14 cellular contexts compared by ENCODE assay signal in genomic region chr1:234921266-234922062, GRCh38.
A peak's percentile ranks its signal among the peaks of the same experiment; 100 is the strongest.
DNase-seq lines count a peak whose midpoint lies in the region; ATAC-seq and TF ChIP-seq lines count a peak whose summit lies in the region.
"Had no signal": no experiment of that assay in that cellular context is flagged by ENCODE, and none has a peak within 500 bp of the region (broad histone marks: within the 10 kb centered on the region; RNA-seq: fewer than 3 reads in every experiment).

No MANE protein-coding gene starts in this region.

- H2BK12ac ChIP-seq in trophoblast cell (ENCODE audit: low read length) = peak overlapping the region; percentile 53

- H3K79me1 ChIP-seq in trophoblast cell (ENCODE audit: low read length) = peaks cover 16% of the 10 kb centered on the region

- H2BK5ac ChIP-seq in trophoblast cell (ENCODE audit: low read depth, low read length, poor library complexity) = no peak overlapping the region

- peak overlapping the region; percentile 25 for H4K91ac ChIP-seq in trophoblast cell (ENCODE audit: low read depth, low read length)

- H3K14ac ChIP-seq in trophoblast cell (ENCODE audit: low read length) = peak overlapping the region; percentile 34

- H3K36me3 Mint-ChIP-seq in activated naive CD4-positive, alpha-beta T cell treated with anti-CD3 and anti-CD28 coated beads, Interleukin-2, amount 10 ng/mL, durations not matched to agents 7 days and 5 days = no peaks in the 10 kb centered on the region
- no peaks in the 10 kb centered on the region for H3K36me3 Mint-ChIP-seq in immature natural killer cell

- H3K9me3 ChIP-seq in left ventricle myocardium inferior (replicated peaks) (peaks cover 7% of the 10 kb centered on the region), trophoblast cell (ENCODE audit: insufficient read depth, low read depth, low read length) (peaks cover 2% of the 10 kb centered on the region)
- H3K9me3 ChIP-seq: neutrophil, suprapubic skin had no signal

- H3K27ac Mint-ChIP-seq in activated naive CD4-positive, alpha-beta T cell treated with anti-CD3 and anti-CD28 coated beads, Interleukin-2, amount 10 ng/mL, durations not matched to agents 7 days and 5 days = no peak overlapping the region
- peak overlapping the region in 3 of 6 donors; percentile 16 to 46 (median 41) for H3K27ac Mint-ChIP-seq in immature natural killer cell
- H3K27ac Mint-ChIP-seq: activated CD4-positive, alpha-beta memory T cell treated with anti-CD3 and anti-CD28 coated beads for 36 hours; activated naive CD4-positive, alpha-beta T cell treated with anti-CD3 and anti-CD28 coated beads for 36 hours had no signal

- H3K4me1 Mint-ChIP-seq in activated naive CD4-positive, alpha-beta T cell treated with anti-CD3 and anti-CD28 coated beads, Interleukin-2, amount 10 ng/mL, durations not matched to agents 7 days and 5 days = peaks cover 15% of the 10 kb centered on the region
- H3K4me1 Mint-ChIP-seq in immature natural killer cell = peaks cover 27 to 32% of the 10 kb centered on the region in 2 donors

- H3K36me3 ChIP-seq in left ventricle myocardium inferior (no peaks in the 10 kb centered on the region), trophoblast cell (ENCODE audit: control insufficient read depth in 1 of 2, insufficient read depth in 2 of 2, low read length in 2 of 2) (no peaks in the 10 kb centered on the region)
- H3K36me3 ChIP-seq: neutrophil, suprapubic skin had no signal

- no peak overlapping the region for H3K18ac ChIP-seq in trophoblast cell (ENCODE audit: low read length)

- H3K27me3 ChIP-seq in left ventricle myocardium inferior (ENCODE audit: low read depth) = no peaks in the 10 kb centered on the region
- H3K27me3 ChIP-seq in trophoblast cell (ENCODE audit: insufficient read depth, low read length) = no peaks in the 10 kb centered on the region
- H3K27me3 ChIP-seq: neutrophil, suprapubic skin had no signal

- no peak overlapping the region for H2BK120ac ChIP-seq in trophoblast cell (ENCODE audit: insufficient read depth, low read length, poor library complexity)

- CTCF ChIA-PET in activated naive CD4-positive, alpha-beta T cell treated with anti-CD3 and anti-CD28 coated beads, Interleukin-2, amount 10 ng/mL, durations not matched to agents 7 days and 5 days (lab: Charles Lee) = interaction anchor here (0.9 kb wide), 1 partner anchor 22 kb away, joined by 3 read pairs; no protein-coding TSS in a partner anchor

- no peak overlapping the region for H2AFZ ChIP-seq in trophoblast cell (ENCODE audit: insufficient read depth, low read length, poor library complexity)

- peak overlapping the region; percentile 97 for H3K27ac ChIP-seq in left ventricle myocardium inferior (replicated peaks)
- H3K27ac ChIP-seq in trophoblast cell (ENCODE audit: low read depth, low read length) = peak overlapping the region; percentile 41
- H3K27ac ChIP-seq: neutrophil, suprapubic skin had no signal

- no peak overlapping the region for H3K4me3 Mint-ChIP-seq in activated naive CD4-positive, alpha-beta T cell treated with anti-CD3 and anti-CD28 coated beads, Interleukin-2, amount 10 ng/mL, durations not matched to agents 7 days and 5 days
- H3K4me3 Mint-ChIP-seq in immature natural killer cell = no peak overlapping the region
- H3K4me3 Mint-ChIP-seq: activated CD4-positive, alpha-beta memory T cell treated with anti-CD3 and anti-CD28 coated beads for 36 hours; activated naive CD4-positive, alpha-beta T cell treated with anti-CD3 and anti-CD28 coated beads for 36 hours had no signal

- H3K9ac ChIP-seq in trophoblast cell (ENCODE audit: low read length) = no peak overlapping the region

- intact Hi-C loops in left ventricle myocardium inferior (cut with micrococcal nuclease) = no loop called here

- no peaks in the 10 kb centered on the region for H3K27me3 Mint-ChIP-seq in activated naive CD4-positive, alpha-beta T cell treated with anti-CD3 and anti-CD28 coated beads, Interleukin-2, amount 10 ng/mL, durations not matched to agents 7 days and 5 days
- peaks cover 7 to 18% (median 8%) of the 10 kb centered on the region in 3 donors for H3K27me3 Mint-ChIP-seq in immature natural killer cell (ENCODE audit: low read depth in 3 of 3)
- H3K27me3 Mint-ChIP-seq: activated CD4-positive, alpha-beta memory T cell treated with anti-CD3 and anti-CD28 coated beads for 36 hours had no signal

- TF ChIP-seq CTCF in left ventricle myocardium inferior (IDR thresholded peaks at IDR 0.05; ENCODE audit: borderline replicate concordance) = no peak

- H4K12ac ChIP-seq in trophoblast cell (ENCODE audit: low read depth, low read length) = no peak overlapping the region

- H4K8ac ChIP-seq in trophoblast cell (ENCODE audit: low read depth, low read length) = no peak overlapping the region

- H3K4ac ChIP-seq in trophoblast cell (ENCODE audit: low read depth, low read length) = no peak overlapping the region

- peaks cover 9% of the 10 kb centered on the region for H3K9me3 Mint-ChIP-seq in activated naive CD4-positive, alpha-beta T cell treated with anti-CD3 and anti-CD28 coated beads, Interleukin-2, amount 10 ng/mL, durations not matched to agents 7 days and 5 days
- H3K9me3 Mint-ChIP-seq in immature natural killer cell = no peaks in the 10 kb centered on the region
- H3K9me3 Mint-ChIP-seq: activated naive CD4-positive, alpha-beta T cell treated with anti-CD3 and anti-CD28 coated beads for 36 hours had no signal

- H3K4me1 ChIP-seq in left ventricle myocardium inferior = peaks cover 74% of the 10 kb centered on the region
- H3K4me1 ChIP-seq in trophoblast cell (ENCODE audit: control insufficient read depth in 1 of 2, insufficient read depth in 2 of 2, low read length in 2 of 2) = peaks cover 17 to 36% of the 10 kb centered on the region in 2 experiments

- DNase-seq in AG08396 (ENCODE audit: low spot score) = peak; percentile 53
- peak; percentile 65 for DNase-seq in astrocyte of the hippocampus (ENCODE audit: low read depth, low spot score)
- no peak for DNase-seq in left ventricle myocardium inferior
- peak; percentile 14 to 27 for DNase-seq in trophoblast cell
- no peak for DNase-seq in activated CD4-positive, alpha-beta T cell treated with anti-CD3 and anti-CD28 coated beads for 48 hours
- DNase-seq in activated naive CD4-positive, alpha-beta T cell treated with anti-CD3 and anti-CD28 coated beads, Interleukin-2, amount 10 ng/mL, durations not matched to agents 7 days and 5 days = no peak
- no peak for DNase-seq in immature natural killer cell
- DNase-seq: activated CD4-positive, alpha-beta memory T cell treated with anti-CD3 and anti-CD28 coated beads for 36 hours; activated naive CD4-positive, alpha-beta T cell treated with anti-CD3 and anti-CD28 coated beads for 36 hours; DMS79; T-helper 1 cell had no signal

- H3K79me2 ChIP-seq in trophoblast cell (ENCODE audit: control insufficient read depth, insufficient read depth, low read length, poor library complexity) = no peaks in the 10 kb centered on the region

- no peak for ATAC-seq in GM18868 (IDR thresholded peaks at IDR 0.05; ENCODE audit: unreplicated experiment)

- H3K4me3 ChIP-seq in left ventricle myocardium inferior (no peak overlapping the region), trophoblast cell (ENCODE audit: low read depth, low read length) (no peak overlapping the region)
- H3K4me3 ChIP-seq: suprapubic skin had no signal

- H3K23ac ChIP-seq in trophoblast cell (ENCODE audit: low read length) = no peak overlapping the region

- no peak overlapping the region for H3K4me2 ChIP-seq in trophoblast cell (ENCODE audit: low read length)

- WGBS in trophoblast cell (ENCODE audit: extremely low coverage, insufficient coverage, insufficient read length) = no CpG with 5 or more reads among the region's 14 CpGs

- peak overlapping the region; percentile 43 for H2AK5ac ChIP-seq in trophoblast cell (ENCODE audit: low read length)

Comparison
In these comparisons a context has a peak if more than half of its experiments do, and no peak if none do; other contexts are left out.
1. DNase-seq: peak in AG08396 (single experiment), astrocyte of the hippocampus (single experiment) and trophoblast cell (2 of 2); none in left ventricle myocardium inferior (single experiment), activated CD4-positive, alpha-beta T cell treated with anti-CD3 and anti-CD28 coated beads for 48 hours (single experiment), activated naive CD4-positive, alpha-beta T cell treated with anti-CD3 and anti-CD28 coated beads, Interleukin-2, amount 10 ng/mL, durations not matched to agents 7 days and 5 days (single experiment) and immature natural killer cell (0 of 3).